Comparison of ENCODE assay signal across 13 cellular contexts in the genomic region with DNA sequence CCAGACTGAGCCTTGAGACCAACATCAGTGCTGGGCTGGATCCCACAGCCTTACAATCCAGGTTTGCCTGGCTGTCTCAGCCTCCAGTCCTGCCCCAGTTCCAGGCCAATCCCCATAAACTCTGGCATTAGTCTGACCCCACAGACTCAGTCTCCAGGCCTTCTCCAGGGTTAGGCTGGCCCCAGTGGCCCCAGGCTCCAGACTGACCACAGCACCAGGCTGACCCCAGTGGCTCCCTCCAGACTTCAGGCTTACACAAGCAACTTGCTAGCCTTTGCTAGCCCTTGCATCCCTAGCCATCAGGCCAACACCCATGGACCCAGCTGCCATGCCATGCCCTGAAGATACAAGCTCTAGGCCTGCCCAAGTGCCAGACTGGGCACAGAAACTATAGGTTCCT.
DNase-seq lines count a peak whose midpoint lies in the region; ATAC-seq and TF ChIP-seq lines count a peak whose summit lies in the region.
"Had no signal": no experiment of that assay in that cellular context is flagged by ENCODE, and none has a peak within 500 bp of the region (broad histone marks: within the 10 kb centered on the region; RNA-seq: fewer than 3 reads in every experiment).

No MANE protein-coding gene starts in this region.

- no peak overlapping the region for H3K4me2 ChIP-seq in trophoblast cell (ENCODE audit: low read length)
- H3K4me2 ChIP-seq: A549 had no signal

- TF ChIP-seq CTCF in chondrocyte (IDR thresholded peaks at IDR 0.05) (no peak), GM10248 (IDR thresholded peaks at IDR 0.05; ENCODE audit: control extremely low read depth, extremely low read depth, low read depth, missing control alignments) (no peak)

- no peak overlapping the region for H3K4ac ChIP-seq in trophoblast cell (ENCODE audit: low read depth, low read length)

- H3K36me3 Mint-ChIP-seq in chondrocyte (ENCODE audit: low read depth): no peaks in the 10 kb centered on the region
- H3K36me3 Mint-ChIP-seq in stimulated activated memory B cell treated with anti-CD40 and anti-IgM and Interleukin-4, amounts not matched to agents 10 μg/mL and 1 μg/mL and 100 μg/mL, for 72 hours: no peaks in the 10 kb centered on the region
- H3K36me3 Mint-ChIP-seq: CD4-positive, alpha-beta memory T cell; IgD-negative memory B cell had no signal

- no peak overlapping the region for H3K4me3 Mint-ChIP-seq in chondrocyte (ENCODE audit: unreplicated experiment)
- no peak overlapping the region for H3K4me3 Mint-ChIP-seq in stimulated activated memory B cell treated with anti-CD40 and anti-IgM and Interleukin-4, amounts not matched to agents 10 μg/mL and 1 μg/mL and 100 μg/mL, for 72 hours
- H3K4me3 Mint-ChIP-seq: CD4-positive, alpha-beta memory T cell; IgD-negative memory B cell had no signal

- no peak overlapping the region for H3K14ac ChIP-seq in trophoblast cell (ENCODE audit: low read length)

- H2AK5ac ChIP-seq in trophoblast cell (ENCODE audit: low read length): no peak overlapping the region

- no peak overlapping the region for H4K8ac ChIP-seq in trophoblast cell (ENCODE audit: low read depth, low read length)

- H3K27me3 Mint-ChIP-seq in chondrocyte (ENCODE audit: low read depth): no peaks in the 10 kb centered on the region
- H3K27me3 Mint-ChIP-seq in stimulated activated memory B cell treated with anti-CD40 and anti-IgM and Interleukin-4, amounts not matched to agents 10 μg/mL and 1 μg/mL and 100 μg/mL, for 72 hours: no peaks in the 10 kb centered on the region
- H3K27me3 Mint-ChIP-seq: CD4-positive, alpha-beta memory T cell; IgD-negative memory B cell had no signal

- CTCF ChIA-PET in GM10248 (lab: Yijun Ruan, JAX): no interaction called here

- H3K27ac ChIP-seq in trophoblast cell (ENCODE audit: low read depth, low read length): no peak overlapping the region
- H3K27ac ChIP-seq: A549, C4-2B had no signal

- no peak overlapping the region for H2AFZ ChIP-seq in trophoblast cell (ENCODE audit: insufficient read depth, low read length, poor library complexity)

- no peaks in the 10 kb centered on the region for H3K79me1 ChIP-seq in trophoblast cell (ENCODE audit: low read length)

- ATAC-seq in stimulated activated memory B cell treated with anti-CD40 and anti-IgM and Interleukin-4, amounts not matched to agents 10 μg/mL and 1 μg/mL and 100 μg/mL, for 72 hours: peak; percentile 12
- no peak for ATAC-seq in GM21528 (IDR thresholded peaks at IDR 0.05; ENCODE audit: low FRiP score, unreplicated experiment)
- ATAC-seq: A549 had no signal

- H2BK5ac ChIP-seq in trophoblast cell (ENCODE audit: low read depth, low read length, poor library complexity): no peak overlapping the region

- H4K12ac ChIP-seq in trophoblast cell (ENCODE audit: low read depth, low read length): peak overlapping the region; percentile 12

- no peak overlapping the region for H3K18ac ChIP-seq in trophoblast cell (ENCODE audit: low read length)

- H3K9me3 ChIP-seq in trophoblast cell (ENCODE audit: insufficient read depth, low read depth, low read length): no peaks in the 10 kb centered on the region
- H3K9me3 ChIP-seq: BE2C had no signal

- no peaks in the 10 kb centered on the region for H3K27me3 ChIP-seq in trophoblast cell (ENCODE audit: insufficient read depth, low read length)
- H3K27me3 ChIP-seq: BE2C had no signal

- H3K23ac ChIP-seq in trophoblast cell (ENCODE audit: low read length): no peak overlapping the region

- H3K4me1 Mint-ChIP-seq in chondrocyte (ENCODE audit: low read depth): no peaks in the 10 kb centered on the region
- H3K4me1 Mint-ChIP-seq in stimulated activated memory B cell treated with anti-CD40 and anti-IgM and Interleukin-4, amounts not matched to agents 10 μg/mL and 1 μg/mL and 100 μg/mL, for 72 hours: no peaks in the 10 kb centered on the region
- H3K4me1 Mint-ChIP-seq: CD4-positive, alpha-beta memory T cell; IgD-negative memory B cell had no signal

- no peak overlapping the region for H3K4me3 ChIP-seq in trophoblast cell (ENCODE audit: low read depth, low read length)
- H3K4me3 ChIP-seq: A549 had no signal

- no peak overlapping the region for H3K9ac ChIP-seq in trophoblast cell (ENCODE audit: low read length)

- H2BK120ac ChIP-seq in trophoblast cell (ENCODE audit: insufficient read depth, low read length, poor library complexity): no peak overlapping the region

- POLR2A ChIA-PET in GM10248 (lab: Yijun Ruan, JAX): no interaction called here

- H4K91ac ChIP-seq in trophoblast cell (ENCODE audit: low read depth, low read length): no peak overlapping the region

- no peak overlapping the region for H3K27ac Mint-ChIP-seq in chondrocyte (ENCODE audit: unreplicated experiment)
- no peak overlapping the region for H3K27ac Mint-ChIP-seq in stimulated activated memory B cell treated with anti-CD40 and anti-IgM and Interleukin-4, amounts not matched to agents 10 μg/mL and 1 μg/mL and 100 μg/mL, for 72 hours
- H3K27ac Mint-ChIP-seq: CD4-positive, alpha-beta memory T cell; IgD-negative memory B cell had no signal

- no peaks in the 10 kb centered on the region for H3K79me2 ChIP-seq in trophoblast cell (ENCODE audit: control insufficient read depth, insufficient read depth, low read length, poor library complexity)

- DNase-seq in chondrocyte (ENCODE audit: low spot score) (peak; percentile 49), trophoblast cell (no peak), GM10248 (ENCODE audit: extremely low spot score) (no peak)
- no peak for DNase-seq in activated CD4-positive, alpha-beta T cell treated with anti-CD3 and anti-CD28 coated beads for 48 hours
- DNase-seq: BE2C, DMS79, H7 had no signal

- H3K4me1 ChIP-seq in trophoblast cell (ENCODE audit: control insufficient read depth in 1 of 2, insufficient read depth in 2 of 2, low read length in 2 of 2): no peaks in the 10 kb centered on the region
- H3K4me1 ChIP-seq: A549, BE2C had no signal

- H2BK12ac ChIP-seq in trophoblast cell (ENCODE audit: low read length): no peak overlapping the region

- H3K36me3 ChIP-seq in trophoblast cell (ENCODE audit: control insufficient read depth in 1 of 2, insufficient read depth in 2 of 2, low read length in 2 of 2): no peaks in the 10 kb centered on the region
- H3K36me3 ChIP-seq: BE2C had no signal

- H3K9me3 Mint-ChIP-seq in chondrocyte (ENCODE audit: low read depth): peaks cover 17% of the 10 kb centered on the region
- H3K9me3 Mint-ChIP-seq in stimulated activated memory B cell treated with anti-CD40 and anti-IgM and Interleukin-4, amounts not matched to agents 10 μg/mL and 1 μg/mL and 100 μg/mL, for 72 hours: peaks cover 3% of the 10 kb centered on the region
